8 cellular contexts compared by ENCODE assay signal in the genomic region with DNA sequence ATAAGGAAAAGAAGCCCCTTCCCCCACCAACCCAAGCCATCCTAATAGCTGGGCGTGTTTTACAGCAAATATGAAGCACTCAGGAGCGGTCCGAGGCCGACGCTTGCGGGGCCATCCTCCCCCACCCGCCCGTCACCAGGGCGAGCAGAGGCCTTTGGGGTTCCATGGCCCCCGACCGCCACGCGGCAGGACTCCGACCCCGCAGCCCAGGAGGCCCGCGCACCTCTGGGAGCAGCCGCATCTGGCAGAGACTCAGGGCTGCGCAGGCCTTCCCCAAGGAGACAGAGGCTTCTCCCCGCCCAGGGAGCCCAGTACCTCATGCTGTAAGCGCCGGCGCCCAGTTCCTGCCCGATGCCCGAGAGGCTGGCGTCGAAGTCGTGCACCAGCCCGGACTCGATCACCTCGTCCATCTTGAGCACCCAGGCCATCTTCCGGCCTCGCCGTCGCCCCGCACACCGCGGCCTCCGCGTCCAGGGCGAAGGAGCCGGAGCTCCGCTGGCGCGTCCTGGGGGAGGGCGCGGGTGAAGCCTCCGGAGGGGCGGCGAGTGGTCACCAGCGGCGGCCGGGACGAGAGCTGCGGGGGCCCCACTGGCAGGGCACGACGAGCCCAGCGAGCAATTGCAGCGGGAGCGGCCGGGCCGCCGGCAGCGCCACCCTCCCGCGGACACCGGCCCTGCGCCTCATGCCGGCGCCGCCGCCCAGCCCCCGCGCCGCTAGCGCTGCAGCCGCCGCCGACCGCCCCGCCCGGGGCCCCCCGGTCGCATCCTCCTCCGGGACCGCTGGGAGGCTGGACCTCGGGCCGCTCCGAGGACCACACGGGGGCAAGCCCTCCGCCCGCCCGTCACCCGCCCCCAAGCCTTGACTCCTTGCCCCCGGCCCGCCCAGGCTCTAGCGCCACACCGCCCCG. TPM values are rescaled to one million over a fixed set of nuclear protein-coding genes. Genes with fewer than 3 reads are reported as not detected.
DNase-seq lines count a peak whose midpoint lies in the region; ATAC-seq, FAIRE-seq and TF ChIP-seq lines count a peak whose summit lies in the region.

No MANE protein-coding gene starts in this region.

- in situ Hi-C loops in astrocyte of the spinal cord (cut with HindIII; ENCODE audit: low sequenced_read_pairs): no loop called here
- in situ Hi-C loops in gastrocnemius medialis (cut with MboI; ENCODE audit: low sequenced_read_pairs in 4 of 4): loop anchor here in 1 of 4 donors (10.0 kb wide), 1 partner anchor 325 kb away; a partner anchor contains a TSS

- TF ChIP-seq CTCF in astrocyte of the spinal cord (IDR thresholded peaks at IDR 0.05; ENCODE audit: low read depth, low read length) (no peak), gastrocnemius medialis (IDR thresholded peaks at IDR 0.05 in 4 of 5, conservative IDR thresholded peaks at IDR 0.05 in 1 of 5) (peak in 4 of 5 experiments; percentile 45 to 64 (median 52))

- H3K27ac ChIP-seq in gastrocnemius medialis: peak overlapping the region; percentile 92 to 95 (median 94)

- H3K27me3 ChIP-seq in iPS-15b (ENCODE audit: control insufficient read depth, insufficient read depth, low read length) (no peaks in the 10 kb centered on the region), gastrocnemius medialis (no peaks in the 10 kb centered on the region)

- H3K4me1 ChIP-seq in iPS-15b (ENCODE audit: control insufficient read depth, insufficient read depth, low read length): peaks cover 4% of the 10 kb centered on the region
- peaks cover 45 to 46% of the 10 kb centered on the region in 2 donors for H3K4me1 ChIP-seq in gastrocnemius medialis

- peak; percentile 85 for TF ChIP-seq POLR2A in gastrocnemius medialis (IDR thresholded peaks at IDR 0.05)

- H3K9ac ChIP-seq in iPS-15b (ENCODE audit: low read depth, low read length): peak overlapping the region; percentile 91

- FAIRE-seq in GM19239 (lab: Jason Lieb, UNC): no peak

- peak overlapping the region; percentile 92 for H3K4me3 ChIP-seq in astrocyte of the spinal cord (ENCODE audit: low read depth, low read length)
- peak overlapping the region; percentile 90 for H3K4me3 ChIP-seq in iPS-15b (ENCODE audit: low read depth, low read length)
- H3K4me3 ChIP-seq in gastrocnemius medialis: peak overlapping the region; percentile 70 to 91 (median 80)

- H3K36me3 ChIP-seq in iPS-15b (ENCODE audit: control insufficient read depth, insufficient read depth, low read length) (no peaks in the 10 kb centered on the region), gastrocnemius medialis (no peaks in the 10 kb centered on the region)

- peak; percentile 0 for ATAC-seq in HG03378 (IDR thresholded peaks at IDR 0.05; ENCODE audit: unreplicated experiment)
- ATAC-seq in gastrocnemius medialis: peak; percentile 45 to 52

- intact Hi-C loops in gastrocnemius medialis (cut with DNase I; ENCODE audit: low total_unique reads): loop anchor here (1.0 to 5.0 kb wide), 5 partner anchors 14 to 358 kb away; a partner anchor contains a TSS

- no peaks in the 10 kb centered on the region for H3K9me3 ChIP-seq in iPS-15b (ENCODE audit: control insufficient read depth, insufficient read depth, low read length)
- no peaks in the 10 kb centered on the region for H3K9me3 ChIP-seq in gastrocnemius medialis

- DNase-seq in COLO668 (lab: John Stamatoyannopoulos, UW; ENCODE audit: unreplicated experiment) (peak; percentile 69), GM19239 (ENCODE audit: insufficient read length, low spot score) (peak; percentile 17), T-helper 2 cell (peak in 4 of 5 experiments; percentile 18 to 70 (median 30)), astrocyte of the spinal cord (ENCODE audit: low read depth, low spot score) (peak; percentile 37), gastrocnemius medialis (peak; percentile 24 to 59), GM19240 (ENCODE audit: insufficient read length, low spot score) (no peak)

RNA-seq across cellular contexts. Expression of a gene that starts 0.5 kb away (rescaled TPM):
- 10 to 100 TPM; 19.1 to 28.9 (median 24.2) TPM for total RNA-seq in gastrocnemius medialis
